13 cellular contexts compared by ENCODE assay signal in the genomic region with DNA sequence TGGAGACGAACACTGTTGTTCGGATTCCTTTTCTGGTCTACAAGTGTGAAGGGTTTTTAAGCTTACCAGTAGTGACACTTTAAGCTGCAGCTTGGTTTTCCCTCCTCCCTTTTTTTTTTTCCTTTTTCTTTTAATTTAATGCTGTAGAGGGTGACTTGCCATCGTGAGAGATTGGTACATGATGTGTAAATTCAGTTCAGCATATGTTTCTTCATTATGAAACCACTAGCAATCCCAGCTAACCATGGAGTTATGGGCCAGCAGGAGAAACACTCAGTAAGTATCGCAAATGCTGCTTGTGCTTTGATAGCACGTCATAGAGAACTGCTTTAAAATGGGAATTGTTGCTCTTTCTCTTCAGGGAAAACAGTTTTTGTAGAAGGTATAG.
A peak's percentile ranks its signal among the peaks of the same experiment; 100 is the strongest.
DNase-seq lines count a peak whose midpoint lies in the region; ATAC-seq and TF ChIP-seq lines count a peak whose summit lies in the region.
"Had no signal": no experiment of that assay in that cellular context is flagged by ENCODE, and none has a peak within 500 bp of the region (broad histone marks: within the 10 kb centered on the region; RNA-seq: fewer than 3 reads in every experiment).

No MANE protein-coding gene starts in this region.

- no peaks in the 10 kb centered on the region for H3K9me3 ChIP-seq in HUES48 (ENCODE audit: control insufficient read depth, insufficient read depth, low read length)
- no peaks in the 10 kb centered on the region for H3K9me3 ChIP-seq in endodermal cell (ENCODE audit: control insufficient read depth, low read length)
- no peaks in the 10 kb centered on the region for H3K9me3 ChIP-seq in mesenchymal stem cell (ENCODE audit: control insufficient read depth, low read length)
- H3K9me3 ChIP-seq in tibial nerve: no peaks in the 10 kb centered on the region
- no peaks in the 10 kb centered on the region for H3K9me3 ChIP-seq in WERI-Rb-1 (ENCODE audit: severe bottlenecking)

- WGBS in endodermal cell (ENCODE audit: insufficient coverage in 1 of 2, insufficient read length in 1 of 2), 2 experiments: 88% methylated on average over 5 of the region's 5 CpGs; no CpG with 5 or more reads in 1 of the 2 experiments
- 97% methylated on average over 4 of the region's 5 CpGs for WGBS in mesenchymal stem cell
- 27 to 37% methylated on average over 5 of the region's 5 CpGs for WGBS in tibial nerve, 2 donors

- H3K4me1 Mint-ChIP-seq in endodermal cell: peaks cover 7% of the 10 kb centered on the region
- peaks cover 37% of the 10 kb centered on the region for H3K4me1 Mint-ChIP-seq in endothelial cell (ENCODE audit: unreplicated experiment)

- H3K36me3 ChIP-seq in HUES48 (ENCODE audit: control insufficient read depth, insufficient read depth, low read length) (no peaks in the 10 kb centered on the region), endodermal cell (ENCODE audit: control insufficient read depth, insufficient read depth, low read length) (peaks cover 8% of the 10 kb centered on the region), mesenchymal stem cell (ENCODE audit: control insufficient read depth in 1 of 2, insufficient read depth in 2 of 2, low read depth in 1 of 2, low read length in 2 of 2) (peaks cover 0 to 2% of the 10 kb centered on the region in 2 experiments), tibial nerve (no peaks in the 10 kb centered on the region), WERI-Rb-1 (no peaks in the 10 kb centered on the region)

- H3K27me3 Mint-ChIP-seq in endodermal cell (ENCODE audit: insufficient read depth): no peaks in the 10 kb centered on the region
- peaks cover 1% of the 10 kb centered on the region for H3K27me3 Mint-ChIP-seq in endothelial cell (ENCODE audit: unreplicated experiment)
- H3K27me3 Mint-ChIP-seq: activated B cell treated with CpG ODN at 0.5 μM for 24 hours, naive B cell had no signal

- no peak for ATAC-seq in left colon

- no peak overlapping the region for H3K27ac Mint-ChIP-seq in endodermal cell
- H3K27ac Mint-ChIP-seq in endothelial cell (ENCODE audit: unreplicated experiment): no peak overlapping the region
- H3K27ac Mint-ChIP-seq: activated B cell treated with CpG ODN at 0.5 μM for 24 hours, naive B cell had no signal

- intact Hi-C loops in left colon (cut with DNase I, micrococcal nuclease): no loop called here

- no peak overlapping the region for H3K4me2 ChIP-seq in mesenchymal stem cell (ENCODE audit: low read length, poor library complexity, severe bottlenecking)
- H3K4me2 ChIP-seq: hepatocyte had no signal

- H3K36me3 Mint-ChIP-seq in endodermal cell (ENCODE audit: low read depth) (no peaks in the 10 kb centered on the region), endothelial cell (ENCODE audit: low read depth, unreplicated experiment) (peaks cover 5% of the 10 kb centered on the region)

- no peak overlapping the region for H4K91ac ChIP-seq in mesenchymal stem cell (ENCODE audit: low read length)

- H3K9ac ChIP-seq in HUES48 (ENCODE audit: low read depth, low read length): 0 out of 2 replicates have a peak overlapping the region, but pooled peaks have one; percentile 5
- no peak overlapping the region for H3K9ac ChIP-seq in endodermal cell (ENCODE audit: extremely low read depth, low read length, poor library complexity, severe bottlenecking)
- peak overlapping the region; percentile 69 for H3K9ac ChIP-seq in mesenchymal stem cell (ENCODE audit: low read length)

- H2BK120ac ChIP-seq in mesenchymal stem cell (ENCODE audit: low read depth, low read length): no peak overlapping the region

- no peak overlapping the region for H2AFZ ChIP-seq in mesenchymal stem cell (ENCODE audit: low read depth, low read length)
- H2AFZ ChIP-seq: hepatocyte had no signal

- H3K9me3 Mint-ChIP-seq in endodermal cell (no peaks in the 10 kb centered on the region), endothelial cell (ENCODE audit: unreplicated experiment) (no peaks in the 10 kb centered on the region)
- H3K9me3 Mint-ChIP-seq: activated B cell treated with CpG ODN at 0.5 μM for 24 hours, naive B cell had no signal

- no peak overlapping the region for H3K4ac ChIP-seq in mesenchymal stem cell (ENCODE audit: low read depth in 1 of 2, low read length in 2 of 2)

- H2BK12ac ChIP-seq in mesenchymal stem cell (ENCODE audit: low read length in 2 of 2): no peak overlapping the region

- no peak overlapping the region for H2BK15ac ChIP-seq in mesenchymal stem cell (ENCODE audit: low read depth, poor library complexity, severe bottlenecking)

- peak overlapping the region; percentile 16 for H3K27ac ChIP-seq in HUES48 (ENCODE audit: low read depth, low read length)
- peak overlapping the region; percentile 60 for H3K27ac ChIP-seq in endodermal cell (ENCODE audit: low read depth, low read length)
- no peak overlapping the region for H3K27ac ChIP-seq in mesenchymal stem cell (ENCODE audit: low read length, poor library complexity, severe bottlenecking)
- H3K27ac ChIP-seq in tibial nerve: peak overlapping the region; percentile 38 to 81 (median 68)
- H3K27ac ChIP-seq in WERI-Rb-1: no peak overlapping the region
- H3K27ac ChIP-seq: hepatocyte had no signal

- no peak overlapping the region for H4K8ac ChIP-seq in mesenchymal stem cell (ENCODE audit: low read length)

- H3K18ac ChIP-seq in mesenchymal stem cell (ENCODE audit: low read depth in 1 of 2, low read length in 2 of 2): no peak overlapping the region

- no peak overlapping the region for H3K23ac ChIP-seq in mesenchymal stem cell (ENCODE audit: low read length in 2 of 2)

- no peak for TF ChIP-seq POLR2A in tibial nerve (IDR thresholded peaks at IDR 0.05)

- H3K4me1 ChIP-seq in HUES48 (ENCODE audit: control insufficient read depth, insufficient read depth, low read length): peaks cover 28% of the 10 kb centered on the region
- H3K4me1 ChIP-seq in endodermal cell (ENCODE audit: control insufficient read depth, insufficient read depth, low read length): no peaks in the 10 kb centered on the region
- no peaks in the 10 kb centered on the region for H3K4me1 ChIP-seq in mesenchymal stem cell (ENCODE audit: control insufficient read depth, insufficient read depth, low read depth, low read length)
- peaks cover 0 to 56% (median 18%) of the 10 kb centered on the region in 4 donors for H3K4me1 ChIP-seq in tibial nerve

- H3K27me3 ChIP-seq in HUES48 (ENCODE audit: control insufficient read depth, insufficient read depth, low read length): no peaks in the 10 kb centered on the region
- no peaks in the 10 kb centered on the region for H3K27me3 ChIP-seq in endodermal cell (ENCODE audit: control insufficient read depth, insufficient read depth, low read length, poor library complexity, severe bottlenecking)
- H3K27me3 ChIP-seq in mesenchymal stem cell (ENCODE audit: control insufficient read depth in 1 of 2, insufficient read depth in 1 of 2, low read length in 2 of 2): no peaks in the 10 kb centered on the region
- no peaks in the 10 kb centered on the region for H3K27me3 ChIP-seq in tibial nerve
- no peaks in the 10 kb centered on the region for H3K27me3 ChIP-seq in WERI-Rb-1 (ENCODE audit: insufficient read depth, low read depth, severe bottlenecking)
- H3K27me3 ChIP-seq: hepatocyte had no signal

- DNase-seq in endodermal cell (no peak), mesenchymal stem cell (no peak), tibial nerve (ENCODE audit: low spot score in 2 of 2) (no peak), left colon (no peak), endothelial cell (ENCODE audit: low spot score) (no peak), WERI-Rb-1 (no peak)
- DNase-seq: activated B cell treated with CpG ODN at 0.5 μM for 24 hours; activated T-cell treated with anti-CD3 and anti-CD28 coated beads, Interleukin-2, amount 50 U/mL, for 48 hours; KG1; naive B cell; stimulated activated CD4-positive, alpha-beta T cell treated with anti-CD3 and anti-CD28 coated beads, Interleukin-1b, Interleukin-23, amount 100 ng/mL, for 48 hours had no signal

- no peak overlapping the region for H3K14ac ChIP-seq in mesenchymal stem cell (ENCODE audit: low read length in 2 of 2)

- no peak for TF ChIP-seq CTCF in endodermal cell (conservative IDR thresholded peaks at IDR 0.05)
- no peak for TF ChIP-seq CTCF in tibial nerve (IDR thresholded peaks at IDR 0.05)
- TF ChIP-seq CTCF in endothelial cell (IDR thresholded peaks at IDR 0.05; ENCODE audit: unreplicated experiment): no peak
- TF ChIP-seq CTCF in WERI-Rb-1 (IDR thresholded peaks at IDR 0.05; ENCODE audit: low read depth, low read length): no peak

- H3K4me3 ChIP-seq in HUES48 (ENCODE audit: low read depth, low read length) (no peak overlapping the region), endodermal cell (ENCODE audit: low read length) (no peak overlapping the region), mesenchymal stem cell (ENCODE audit: insufficient read depth in 1 of 2, low read depth in 1 of 2, low read length in 2 of 2) (peak overlapping the region in 1 of 2 experiments; percentile 68), tibial nerve (peak overlapping the region; percentile 11 to 34 (median 29)), WERI-Rb-1 (ENCODE audit: low read depth, low read length) (no peak overlapping the region)
- H3K4me3 ChIP-seq: hepatocyte had no signal

- no peak overlapping the region for H3K4me3 Mint-ChIP-seq in endodermal cell
- H3K4me3 Mint-ChIP-seq in endothelial cell (ENCODE audit: unreplicated experiment): no peak overlapping the region
- H3K4me3 Mint-ChIP-seq: activated B cell treated with CpG ODN at 0.5 μM for 24 hours, naive B cell had no signal

- H2AK5ac ChIP-seq in mesenchymal stem cell (ENCODE audit: low read length, severe bottlenecking): no peak overlapping the region

- H2BK5ac ChIP-seq in mesenchymal stem cell (ENCODE audit: low read depth, low read length, poor library complexity, severe bottlenecking): no peak overlapping the region

- peaks cover 11% of the 10 kb centered on the region for H3K79me1 ChIP-seq in mesenchymal stem cell (replicated peaks; ENCODE audit: low read length, poor library complexity, severe bottlenecking)

- TF ChIP-seq EP300 in tibial nerve (IDR thresholded peaks at IDR 0.05): no peak

Comparison
In these comparisons a context has a peak if more than half of its experiments do, and no peak if none do; other contexts are left out.
1. H3K27ac ChIP-seq: peak in HUES48 (single experiment), endodermal cell (single experiment) and tibial nerve (4 of 4); none in mesenchymal stem cell (single experiment) and WERI-Rb-1 (single experiment).
2. H3K4me3 ChIP-seq: peak in tibial nerve (4 of 4); none in HUES48 (single experiment), endodermal cell (single experiment) and WERI-Rb-1 (single experiment).